In genomic region chr2:19312949-19313348, GRCh38 we compare ENCODE assay signal across 9 cellular contexts. TPM values are rescaled to one million over a fixed set of nuclear protein-coding genes. Genes with fewer than 3 reads are reported as not detected.
DNase-seq lines count a peak whose midpoint lies in the region; ATAC-seq, FAIRE-seq and TF ChIP-seq lines count a peak whose summit lies in the region.
"Had no signal": no experiment of that assay in that cellular context is flagged by ENCODE, and none has a peak within 500 bp of the region (broad histone marks: within the 10 kb centered on the region; RNA-seq: fewer than 3 reads in every experiment).

No MANE protein-coding gene starts in this region.

- H4K8ac ChIP-seq in IMR-90 (ENCODE audit: low read depth in 2 of 2, low read length in 2 of 2) = no peak overlapping the region

- no peak for TF ChIP-seq POLR2A in IMR-90 (IDR thresholded peaks at IDR 0.05; ENCODE audit: low read depth, low read length)
- TF ChIP-seq POLR2A in GM12891 (IDR thresholded peaks at IDR 0.05; ENCODE audit: low read depth, low read length) = no peak
- TF ChIP-seq POLR2A in tibial nerve (IDR thresholded peaks at IDR 0.05) = no peak

- H3K9ac ChIP-seq in IMR-90 (ENCODE audit: low read depth, low read length) = no peak overlapping the region

- CTCF ChIA-PET in IMR-90 (lab: Yijun Ruan, JAX) = interaction anchor here (0.7 kb wide), 1 partner anchor 8 kb away, joined by 3 read pairs; no protein-coding TSS in a partner anchor

- no peak overlapping the region for H2AK5ac ChIP-seq in IMR-90 (ENCODE audit: low read depth, low read length)

- no peaks in the 10 kb centered on the region for H3K36me3 ChIP-seq in cardiac muscle cell
- no peaks in the 10 kb centered on the region for H3K36me3 ChIP-seq in IMR-90 (ENCODE audit: control insufficient read depth, insufficient read depth, low read length)
- H3K36me3 ChIP-seq in upper lobe of right lung = no peaks in the 10 kb centered on the region
- peaks cover 0 to 12% (median 0%) of the 10 kb centered on the region in 3 donors for H3K36me3 ChIP-seq in tibial nerve
- H3K36me3 ChIP-seq: spleen had no signal

- ATAC-seq in IMR-90 (ENCODE audit: low read depth) = peak; percentile 82
- peak; percentile 49 for ATAC-seq in upper lobe of right lung

- no peak overlapping the region for H3K4me2 ChIP-seq in IMR-90 (ENCODE audit: low read depth, low read length)

- DNase-seq in cardiac muscle cell (ENCODE audit: low read depth in 1 of 2, low spot score in 1 of 2) (peak; percentile 17 to 54), cardiac septum (ENCODE audit: low spot score) (no peak), IMR-90 (peak; percentile 56), epithelial cell of esophagus (ENCODE audit: low read depth) (peak; percentile 39), upper lobe of right lung (no peak), GM12891 (ENCODE audit: insufficient read length, low spot score) (no peak), tibial nerve (ENCODE audit: low spot score in 2 of 2) (no peak), substantia nigra (lab: John Stamatoyannopoulos, UW) (no peak)
- DNase-seq: spleen had no signal

- no peak for FAIRE-seq in GM12891 (lab: Jason Lieb, UNC)

- TF ChIP-seq CTCF in cardiac muscle cell (IDR thresholded peaks at IDR 0.05; ENCODE audit: low read depth, low read length) (peak; percentile 53), IMR-90 (conservative IDR thresholded peaks at IDR 0.05; ENCODE audit: low read depth, low read length) (peak; percentile 41), epithelial cell of esophagus (IDR thresholded peaks at IDR 0.05; ENCODE audit: insufficient read depth, low read depth, low read length, missing control alignments) (peak; percentile 25), upper lobe of right lung (IDR thresholded peaks at IDR 0.05) (peak; percentile 32), tibial nerve (IDR thresholded peaks at IDR 0.05) (no peak)

- TF ChIP-seq RAD21 in IMR-90 (IDR thresholded peaks at IDR 0.05; ENCODE audit: low read length) = peak; percentile 48

- H3K23ac ChIP-seq in IMR-90 (ENCODE audit: low read depth, low read length) = no peak overlapping the region

- no peaks in the 10 kb centered on the region for H3K79me1 ChIP-seq in IMR-90 (ENCODE audit: low read depth in 1 of 2, low read length in 2 of 2)

- H3K4ac ChIP-seq in IMR-90 (ENCODE audit: low read depth, low read length) = no peak overlapping the region

- intact Hi-C loops in cardiac septum (cut with DNase I) = no loop called here
- intact Hi-C loops in IMR-90 (cut with micrococcal nuclease) = no loop called here
- intact Hi-C loops in upper lobe of right lung (cut with DNase I) = no loop called here

- POLR2A ChIA-PET in IMR-90 (lab: Charles Lee; ENCODE audit: unreplicated experiment) = no interaction called here

- H3K56ac ChIP-seq in IMR-90 (ENCODE audit: extremely low read depth, insufficient read depth, low read length) = no peak overlapping the region

- H4K20me1 ChIP-seq in IMR-90 (ENCODE audit: insufficient read depth, low read length) = no peaks in the 10 kb centered on the region

- in situ Hi-C loops in IMR-90 (cut with MboI; ENCODE audit: low sequenced_read_pairs) = no loop called here

- no peak overlapping the region for H2AFZ ChIP-seq in IMR-90 (replicated peaks; ENCODE audit: low read length, poor library complexity)

- H3K27ac ChIP-seq in cardiac muscle cell = no peak overlapping the region
- H3K27ac ChIP-seq in IMR-90 (ENCODE audit: insufficient read depth, low read length) = no peak overlapping the region
- no peak overlapping the region for H3K27ac ChIP-seq in upper lobe of right lung
- no peak overlapping the region for H3K27ac ChIP-seq in tibial nerve
- H3K27ac ChIP-seq in substantia nigra (ENCODE audit: low read depth, low read length, poor library complexity, severe bottlenecking) = no peak overlapping the region
- H3K27ac ChIP-seq: spleen had no signal

- H2BK20ac ChIP-seq in IMR-90 (ENCODE audit: low read depth, low read length) = no peak overlapping the region

- H3K9me3 ChIP-seq in cardiac muscle cell (ENCODE audit: low read depth) = no peaks in the 10 kb centered on the region
- H3K9me3 ChIP-seq in IMR-90 (ENCODE audit: control insufficient read depth, insufficient read depth, low read length) = no peaks in the 10 kb centered on the region
- no peaks in the 10 kb centered on the region for H3K9me3 ChIP-seq in upper lobe of right lung
- no peaks in the 10 kb centered on the region for H3K9me3 ChIP-seq in tibial nerve

- H3K9me1 ChIP-seq in IMR-90 (ENCODE audit: insufficient read depth, low read length) = no peaks in the 10 kb centered on the region

- no peak overlapping the region for H3K18ac ChIP-seq in IMR-90 (ENCODE audit: low read depth, low read length)

- TF ChIP-seq EP300 in tibial nerve (IDR thresholded peaks at IDR 0.05) = no peak

- no peak overlapping the region for H4K91ac ChIP-seq in IMR-90 (ENCODE audit: insufficient read depth, low read depth, low read length)

- dilution Hi-C loops in IMR-90 (cut with HindIII; ENCODE audit: low sequenced_read_pairs, unreplicated experiment) = no loop called here

- H3K4me3 ChIP-seq in cardiac muscle cell (no peak overlapping the region), IMR-90 (ENCODE audit: insufficient read depth, low read depth, low read length) (no peak overlapping the region), epithelial cell of esophagus (ENCODE audit: low read length) (no peak overlapping the region), upper lobe of right lung (no peak overlapping the region), tibial nerve (no peak overlapping the region)
- H3K4me3 ChIP-seq: spleen had no signal

- H3K27me3 ChIP-seq in cardiac muscle cell (no peaks in the 10 kb centered on the region), IMR-90 (ENCODE audit: control insufficient read depth, insufficient read depth, low read length) (no peaks in the 10 kb centered on the region), upper lobe of right lung (no peaks in the 10 kb centered on the region), tibial nerve (no peaks in the 10 kb centered on the region)
- H3K27me3 ChIP-seq: spleen had no signal

- no peak overlapping the region for H2BK120ac ChIP-seq in IMR-90 (ENCODE audit: low read depth, low read length)

- no peaks in the 10 kb centered on the region for H3K4me1 ChIP-seq in cardiac muscle cell (ENCODE audit: low read depth)
- H3K4me1 ChIP-seq in IMR-90 (ENCODE audit: control insufficient read depth, insufficient read depth, low read length) = peaks cover 2% of the 10 kb centered on the region; the same call in 1 of the 2 replicates
- H3K4me1 ChIP-seq in upper lobe of right lung = no peaks in the 10 kb centered on the region
- no peaks in the 10 kb centered on the region for H3K4me1 ChIP-seq in tibial nerve
- H3K4me1 ChIP-seq: spleen had no signal

- no peak overlapping the region; the same call in 2 of the 3 replicates for H2BK15ac ChIP-seq in IMR-90 (ENCODE audit: low read depth, low read length)

- H2AK9ac ChIP-seq in IMR-90 (replicated peaks; ENCODE audit: low read depth, low read length, poor library complexity) = no peak overlapping the region

- no peak overlapping the region for H2BK5ac ChIP-seq in IMR-90 (ENCODE audit: low read depth, low read length, poor library complexity, severe bottlenecking)

- BruUV-seq in IMR-90 (replicated peaks; lab: Mats Ljungman, UMichigan) = no TSS peak

- no peak overlapping the region for H3K14ac ChIP-seq in IMR-90 (replicated peaks; ENCODE audit: low read depth, low read length)

- no peak overlapping the region for H4K5ac ChIP-seq in IMR-90 (ENCODE audit: low read depth, low read length)

TF ChIP-seq in IMR-90, 13 proteins besides CTCF, POLR2A, EP300 and RAD21:
- no peak for TF ChIP-seq ELK1 (IDR thresholded peaks at IDR 0.05; ENCODE audit: borderline replicate concordance, low read depth, low read length)
- peak; percentile 52 for TF ChIP-seq SMC3 (IDR thresholded peaks at IDR 0.05; ENCODE audit: low read depth, low read length)
TF ChIP-seq in IMR-90: peak in this region for 1.

TF ChIP-seq in GM12891, 5 proteins besides CTCF, POLR2A, EP300 and RAD21:
- no peak for TF ChIP-seq POLR2AphosphoS5 (IDR thresholded peaks at IDR 0.05; ENCODE audit: low read depth, low read length)
- no peak for TF ChIP-seq PAX5 (IDR thresholded peaks at IDR 0.05; ENCODE audit: insufficient read depth, low read length, severe bottlenecking)

RNA-seq across cellular contexts. Expression of gene OSR1, which starts 45.5 kb away (rescaled TPM):
- total RNA-seq in cardiac muscle cell = 20.8 and 22.3 TPM in 2 replicates
- 17.2 and 23.2 TPM in 2 replicates for polyA plus RNA-seq in cardiac muscle cell
- total RNA-seq in cardiac septum = 1.4 TPM
- 12.4 and 14.7 TPM in 2 replicates for total RNA-seq in IMR-90 (2012; rRNA removed)
- 48.0 and 51.9 TPM in 2 replicates for polyA plus RNA-seq in IMR-90 (2012; rRNA removed)
- 31.5 and 51.7 TPM in 2 replicates for polyA plus RNA-seq in IMR-90 (2012; cell fraction: cytosol; rRNA removed)
- 67.0 and 99.5 TPM in 2 replicates for polyA plus RNA-seq in IMR-90 (2012; cell fraction: nucleus; rRNA removed; ENCODE audit: low replicate concordance)
- total RNA-seq in upper lobe of right lung = 9.7 TPM
- polyA plus RNA-seq in GM12891 (2012; ENCODE audit: low read depth, missing spikeins) = not detected
- 10 to 100 TPM in 3 of 4 donors, 1 to 10 TPM in 1; 8.5 to 22.7 (median 17.9) TPM for total RNA-seq in tibial nerve

Comparison
In these comparisons a context has a peak if more than half of its experiments do, and no peak if none do; other contexts are left out.
1. DNase-seq: peak in cardiac muscle cell (2 of 2), IMR-90 (single experiment) and epithelial cell of esophagus (single experiment); none in cardiac septum (single experiment), upper lobe of right lung (single experiment), GM12891 (single experiment), tibial nerve (0 of 2) and substantia nigra (0 of 49).
2. CTCF ChIP-seq: peak in cardiac muscle cell (single experiment), IMR-90 (single experiment), epithelial cell of esophagus (single experiment) and upper lobe of right lung (single experiment); none in tibial nerve (0 of 5).